Comparison of ENCODE assay signal across 10 cellular contexts in the genomic region with DNA sequence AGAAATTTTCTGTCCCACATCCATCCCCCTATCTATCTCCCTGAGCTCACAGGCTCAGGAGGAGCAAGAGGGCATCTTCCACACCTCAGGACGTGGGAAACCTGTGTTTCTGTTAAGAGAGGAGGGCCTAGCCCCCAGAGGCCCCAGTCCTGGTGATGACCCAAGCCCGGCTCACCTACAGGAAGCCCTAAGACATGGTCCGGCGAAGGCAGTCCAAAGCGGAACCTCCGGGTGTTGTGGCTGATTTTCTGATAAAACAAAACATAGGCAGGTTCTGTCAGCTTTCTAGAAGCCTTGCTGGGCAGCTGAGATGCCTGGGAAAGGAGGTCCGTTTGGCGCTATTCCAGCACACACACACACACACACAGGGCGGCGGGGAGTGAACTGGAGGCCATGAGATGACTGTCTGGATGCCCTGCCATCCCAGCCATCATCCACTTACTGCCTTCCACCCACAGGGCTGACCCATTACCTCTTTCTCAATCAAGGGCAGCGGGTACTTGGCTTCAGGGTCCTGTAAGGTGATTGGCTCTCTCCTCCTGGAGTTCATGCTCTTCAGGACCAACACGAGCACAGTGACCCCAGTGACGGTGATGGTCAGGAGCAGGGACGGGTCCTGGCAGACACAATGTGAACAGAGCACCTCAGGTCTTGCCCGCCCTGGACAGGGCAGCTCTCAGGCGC. TPM values are rescaled to one million over a fixed set of nuclear protein-coding genes. Genes with fewer than 3 reads are reported as not detected.
DNase-seq lines count a peak whose midpoint lies in the region; ATAC-seq, FAIRE-seq and TF ChIP-seq lines count a peak whose summit lies in the region.
"Had no signal": no experiment of that assay in that cellular context is flagged by ENCODE, and none has a peak within 500 bp of the region (broad histone marks: within the 10 kb centered on the region; RNA-seq: fewer than 3 reads in every experiment).

No MANE protein-coding gene starts in this region.

- no peak for FAIRE-seq in HepG2 (lab: Jason Lieb, UNC)
- FAIRE-seq: bronchial epithelial cell had no signal

- H4K20me1 ChIP-seq in HepG2 (ENCODE audit: insufficient read depth, low read length), result no peaks in the 10 kb centered on the region
- H4K20me1 ChIP-seq: BLaER1 had no signal

- no TSS peak for BruUV-seq in HepG2 (replicated peaks; lab: Mats Ljungman, UMichigan)

- in situ Hi-C loops in HepG2 (cut with HindIII; ENCODE audit: extremely low pct_ligation_motif_present, low pct_unique_long_range_greater_than_20kb), result no loop called here

- TF ChIP-seq POLR2A in Peyer's patch (IDR thresholded peaks at IDR 0.05) (no peak), HepG2 (IDR thresholded peaks at IDR 0.05; ENCODE audit: insufficient read depth in 1 of 2, low read depth in 2 of 2, low read length in 2 of 2) (no peak), sigmoid colon (IDR thresholded peaks at IDR 0.05) (no peak)

- H3K36me3 ChIP-seq in Peyer's patch (no peaks in the 10 kb centered on the region), HepG2 (replicated peaks in 1 of 2; ENCODE audit: control insufficient read depth in 1 of 2, insufficient read depth in 2 of 2, low read length in 2 of 2) (no peaks in the 10 kb centered on the region), sigmoid colon (no peaks in the 10 kb centered on the region)
- H3K36me3 ChIP-seq: BLaER1 had no signal

- no peaks in the 10 kb centered on the region for H3K79me2 ChIP-seq in HepG2 (ENCODE audit: insufficient read depth, low read length)

- H3K9ac ChIP-seq in HepG2 (ENCODE audit: insufficient read depth, low read depth, low read length), result no peak overlapping the region
- H3K9ac ChIP-seq: BLaER1 had no signal

- H3K27me3 ChIP-seq in Peyer's patch (peaks cover 0 to 6% of the 10 kb centered on the region in 2 donors), HepG2 (ENCODE audit: control insufficient read depth in 1 of 2, insufficient read depth in 2 of 2, low read length in 2 of 2) (peaks cover 3 to 19% of the 10 kb centered on the region in 2 experiments; a peak in 4 of 5 replicates), sigmoid colon (peaks cover 4 to 32% (median 21%) of the 10 kb centered on the region in 3 donors)
- H3K27me3 ChIP-seq: BLaER1 had no signal

- no peak for TF ChIP-seq RAD21 in HepG2 (CRISPR knock-in tag; IDR thresholded peaks at IDR 0.05)

- no peaks in the 10 kb centered on the region for H3K9me3 ChIP-seq in Peyer's patch
- no peaks in the 10 kb centered on the region for H3K9me3 ChIP-seq in HepG2 (ENCODE audit: low read length)
- no peaks in the 10 kb centered on the region for H3K9me3 ChIP-seq in sigmoid colon

- H3K36me3 Mint-ChIP-seq in activated naive CD4-positive, alpha-beta T cell treated with anti-CD3 and anti-CD28 coated beads, Interleukin-2, amount 10 ng/mL, durations not matched to agents 7 days and 5 days, result no peaks in the 10 kb centered on the region

- H3K27me3 Mint-ChIP-seq in activated naive CD4-positive, alpha-beta T cell treated with anti-CD3 and anti-CD28 coated beads, Interleukin-2, amount 10 ng/mL, durations not matched to agents 7 days and 5 days, result peaks cover 57% of the 10 kb centered on the region

- POLR2A ChIA-PET in HepG2 (lab: Yijun Ruan, JAX), result no interaction called here

- no peak for DNase-seq in activated naive CD4-positive, alpha-beta T cell treated with anti-CD3 and anti-CD28 coated beads, Interleukin-2, amount 10 ng/mL, durations not matched to agents 7 days and 5 days
- no peak for DNase-seq in activated naive CD4-positive, alpha-beta T cell treated with Interleukin-2 at 50 U/mL for 16 hours
- DNase-seq in Peyer's patch (peak in 1 of 3 donors; percentile 36), HepG2 (ENCODE audit: low spot score) (no peak), ureter (ENCODE audit: low spot score) (peak; percentile 69), sigmoid colon (no peak), omental fat pad (ENCODE audit: low spot score) (no peak), NCI-H748 (lab: John Stamatoyannopoulos, UW; ENCODE audit: unreplicated experiment) (no peak)

- H3K27ac ChIP-seq in Peyer's patch, result peak overlapping the region in 1 of 4 donors; percentile 69
- H3K27ac ChIP-seq in HepG2 (ENCODE audit: extremely low read length, insufficient read depth, low read length), result no peak overlapping the region
- no peak overlapping the region for H3K27ac ChIP-seq in sigmoid colon
- H3K27ac ChIP-seq: BLaER1 had no signal

- 71% methylated on average over 11 of the region's 16 CpGs for WGBS in HepG2 (ENCODE audit: low lambda C conversion rate)
- WGBS in sigmoid colon, 2 donors, result 91 to 93% methylated on average over 16 of the region's 16 CpGs

- peak overlapping the region; percentile 41 for H3K4me3 Mint-ChIP-seq in activated naive CD4-positive, alpha-beta T cell treated with anti-CD3 and anti-CD28 coated beads, Interleukin-2, amount 10 ng/mL, durations not matched to agents 7 days and 5 days

- peak overlapping the region in 3 of 4 donors; percentile 54 to 69 (median 55) for H3K4me3 ChIP-seq in Peyer's patch
- no peak overlapping the region for H3K4me3 ChIP-seq in HepG2 (replicated peaks in 1 of 3; ENCODE audit: insufficient read depth in 1 of 3, low read depth in 2 of 3, low read length in 3 of 3)
- peak overlapping the region in 1 of 4 donors; percentile 46 for H3K4me3 ChIP-seq in sigmoid colon
- H3K4me3 ChIP-seq: BLaER1 had no signal

- peak overlapping the region; percentile 59; the same call in 1 of the 2 replicates for H3K4me2 ChIP-seq in HepG2 (ENCODE audit: low read depth, low read length)
- H3K4me2 ChIP-seq: BLaER1 had no signal

- CTCF ChIA-PET in activated naive CD4-positive, alpha-beta T cell treated with anti-CD3 and anti-CD28 coated beads, Interleukin-2, amount 10 ng/mL, durations not matched to agents 7 days and 5 days (lab: Charles Lee), result interaction anchor here (0.8 to 1.4 kb wide), 3 partner anchors 13 to 232 kb away, joined by 3 read pairs; no protein-coding TSS in a partner anchor
- CTCF ChIA-PET in HepG2 (lab: Yijun Ruan, JAX; ENCODE audit: low intra/inter-chr PET ratio, low total read pairs), result no interaction called here

- no peak for TF ChIP-seq CTCF in Peyer's patch (IDR thresholded peaks at IDR 0.05)
- no peak for TF ChIP-seq CTCF in HepG2 (CRISPR knock-in tag; IDR thresholded peaks at IDR 0.05)
- no peak for TF ChIP-seq CTCF in sigmoid colon (IDR thresholded peaks at IDR 0.05)
- no peak for TF ChIP-seq CTCF in omental fat pad (IDR thresholded peaks at IDR 0.05)

- H3K4me1 Mint-ChIP-seq in activated naive CD4-positive, alpha-beta T cell treated with anti-CD3 and anti-CD28 coated beads, Interleukin-2, amount 10 ng/mL, durations not matched to agents 7 days and 5 days, result peaks cover 8% of the 10 kb centered on the region

- no peak overlapping the region for H3K27ac Mint-ChIP-seq in activated naive CD4-positive, alpha-beta T cell treated with anti-CD3 and anti-CD28 coated beads, Interleukin-2, amount 10 ng/mL, durations not matched to agents 7 days and 5 days

- no peak; the same call in 2 of the 3 replicates for ATAC-seq in HepG2
- ATAC-seq in omental fat pad (ENCODE audit: low FRiP score), result no peak

- H2AFZ ChIP-seq in HepG2 (ENCODE audit: low read length), result no peak overlapping the region

- H3K9me3 Mint-ChIP-seq in activated naive CD4-positive, alpha-beta T cell treated with anti-CD3 and anti-CD28 coated beads, Interleukin-2, amount 10 ng/mL, durations not matched to agents 7 days and 5 days, result no peaks in the 10 kb centered on the region

- TF ChIP-seq EP300 in HepG2 (IDR thresholded peaks at IDR 0.05; ENCODE audit: low read depth in 2 of 2, low read length in 2 of 2), result no peak
- no peak for TF ChIP-seq EP300 in HepG2 (CRISPR knock-in tag; IDR thresholded peaks at IDR 0.05; ENCODE audit: borderline replicate concordance)
- TF ChIP-seq EP300 in sigmoid colon (IDR thresholded peaks at IDR 0.05), result no peak

- peaks cover 0 to 19% (median 7%) of the 10 kb centered on the region in 4 donors for H3K4me1 ChIP-seq in Peyer's patch
- H3K4me1 ChIP-seq in HepG2 (ENCODE audit: insufficient read depth, low read length), result peaks cover 22% of the 10 kb centered on the region
- peaks cover 0 to 24% (median 18%) of the 10 kb centered on the region in 4 donors for H3K4me1 ChIP-seq in sigmoid colon
- H3K4me1 ChIP-seq: BLaER1 had no signal

- intact Hi-C loops in HepG2 (cut with micrococcal nuclease; ENCODE audit: unreplicated experiment), result no loop called here
- intact Hi-C loops in sigmoid colon (cut with DNase I), result no loop called here

RNA-seq across cellular contexts. Expression of a gene that starts 0.9 kb away (rescaled TPM):
- total RNA-seq in Peyer's patch, result 10 to 100 TPM in 1 of 4 donors, 1 to 10 TPM in 2, under 1 TPM in 1; 0.67 to 13.2 (median 2.8) TPM
- total RNA-seq in HepG2 (2016; rRNA removed; fragmentation: Illumina TruSeq; extraction: Trizol), result 0.51 and 0.53 TPM in 2 replicates
- total RNA-seq in HepG2 (2016; cell fraction: cytosol; rRNA removed; fragmentation: Illumina TruSeq; extraction: Trizol; ENCODE audit: low read depth), result 0.18 and 0.20 TPM in 2 replicates
- 0.24 and 0.88 TPM in 2 replicates for total RNA-seq in HepG2 (2016; cell fraction: insoluble cytoplasmic fraction; rRNA removed; fragmentation: Illumina TruSeq; extraction: Trizol)
- 0.46 and 0.76 TPM in 2 replicates for total RNA-seq in HepG2 (2016; cell fraction: membrane; rRNA removed; fragmentation: Illumina TruSeq; extraction: Trizol)
- total RNA-seq in HepG2 (2016; cell fraction: nucleus; rRNA removed; fragmentation: Illumina TruSeq; extraction: Trizol), result 0.60 and 1.4 TPM in 2 replicates
- polyA plus RNA-seq in HepG2 (2011; rRNA removed), result 0.40 and 1.2 TPM in 2 replicates
- polyA plus RNA-seq in HepG2 (2011; cell fraction: cytosol; rRNA removed), result 0.38 and 0.49 TPM in 2 replicates
- polyA plus RNA-seq in HepG2 (2011; cell fraction: nucleus; rRNA removed), result 0.42 and 1.2 TPM in 2 replicates
- 0.34 and 0.53 TPM in 2 replicates for polyA plus RNA-seq in HepG2 (2012)
- 0.32 and 0.83 TPM in 2 replicates for polyA plus RNA-seq in HepG2 (2016; cell fraction: cytosol; fragmentation: Illumina TruSeq; extraction: Trizol; ENCODE audit: low read depth)
- 0.39 and 1.1 TPM in 2 replicates for polyA plus RNA-seq in HepG2 (2016; cell fraction: insoluble cytoplasmic fraction; fragmentation: Illumina TruSeq; extraction: Trizol; ENCODE audit: low read depth)
- 0.48 TPM in 1 of 2 replicates, not detected in the other for polyA plus RNA-seq in HepG2 (2016; cell fraction: membrane; fragmentation: Illumina TruSeq; extraction: Trizol; ENCODE audit: low read depth)
- polyA plus RNA-seq in HepG2 (2016; cell fraction: nucleus; fragmentation: Illumina TruSeq; extraction: Trizol; ENCODE audit: insufficient read depth, low read depth), result 0.70 and 0.84 TPM in 2 replicates
- polyA minus RNA-seq in HepG2 (2011; rRNA and poly(A)+ RNA removed; ENCODE audit: low replicate concordance), result 0.44 TPM in 1 of 2 replicates, not detected in the other
- 0.79 TPM in 1 of 2 replicates, not detected in the other for polyA minus RNA-seq in HepG2 (2011; cell fraction: cytosol; rRNA and poly(A)+ RNA removed)
- polyA minus RNA-seq in HepG2 (2011; cell fraction: nucleus; rRNA and poly(A)+ RNA removed), result under 0.01 and 0.25 TPM in 2 replicates
- 28.4 TPM for total RNA-seq in ureter
- total RNA-seq in sigmoid colon, result 1 to 10 TPM; 1.4 to 4.6 (median 3.1) TPM
- polyA plus RNA-seq in sigmoid colon, result 1 to 10 TPM; 3.0 to 7.8 (median 6.7) TPM
- total RNA-seq in omental fat pad, result 10 to 100 TPM in 2 of 4 donors, 1 to 10 TPM in 2; 6.0 to 11.6 (median 8.7) TPM

RNA-seq across cellular contexts. Expression of a gene that starts 33.9 kb away (rescaled TPM):
- not detected for total RNA-seq in Peyer's patch
- total RNA-seq in HepG2 (2016; rRNA removed; fragmentation: Illumina TruSeq; extraction: Trizol), result not detected in 2 replicates
- not detected in 2 replicates for total RNA-seq in HepG2 (2016; cell fraction: cytosol; rRNA removed; fragmentation: Illumina TruSeq; extraction: Trizol; ENCODE audit: low read depth)
- total RNA-seq in HepG2 (2016; cell fraction: insoluble cytoplasmic fraction; rRNA removed; fragmentation: Illumina TruSeq; extraction: Trizol), result not detected in 2 replicates
- not detected in 2 replicates for total RNA-seq in HepG2 (2016; cell fraction: membrane; rRNA removed; fragmentation: Illumina TruSeq; extraction: Trizol)
- not detected in 2 replicates for total RNA-seq in HepG2 (2016; cell fraction: nucleus; rRNA removed; fragmentation: Illumina TruSeq; extraction: Trizol)
- not detected in 2 replicates for polyA plus RNA-seq in HepG2 (2011; rRNA removed)
- polyA plus RNA-seq in HepG2 (2011; cell fraction: cytosol; rRNA removed), result not detected in 2 replicates
- not detected in 2 replicates for polyA plus RNA-seq in HepG2 (2011; cell fraction: nucleus; rRNA removed)
- not detected in 2 replicates for polyA plus RNA-seq in HepG2 (2012)
- not detected in 2 replicates for polyA plus RNA-seq in HepG2 (2016; cell fraction: cytosol; fragmentation: Illumina TruSeq; extraction: Trizol; ENCODE audit: low read depth)
- polyA plus RNA-seq in HepG2 (2016; cell fraction: insoluble cytoplasmic fraction; fragmentation: Illumina TruSeq; extraction: Trizol; ENCODE audit: low read depth), result not detected in 2 replicates
- not detected in 2 replicates for polyA plus RNA-seq in HepG2 (2016; cell fraction: membrane; fragmentation: Illumina TruSeq; extraction: Trizol; ENCODE audit: low read depth)
- polyA plus RNA-seq in HepG2 (2016; cell fraction: nucleus; fragmentation: Illumina TruSeq; extraction: Trizol; ENCODE audit: insufficient read depth, low read depth), result not detected in 2 replicates
- polyA minus RNA-seq in HepG2 (2011; rRNA and poly(A)+ RNA removed; ENCODE audit: low replicate concordance), result not detected in 2 replicates
- not detected in 2 replicates for polyA minus RNA-seq in HepG2 (2011; cell fraction: cytosol; rRNA and poly(A)+ RNA removed)
- not detected in 2 replicates for polyA minus RNA-seq in HepG2 (2011; cell fraction: nucleus; rRNA and poly(A)+ RNA removed)
- total RNA-seq in ureter, result 9.4 TPM
- not detected for total RNA-seq in sigmoid colon
- polyA plus RNA-seq in sigmoid colon, result not detected
- under 1 TPM in 2 of 4 donors, not detected in 2; 0.24 to 0.46 TPM for total RNA-seq in omental fat pad

Comparison
In these comparisons a context has a peak if more than half of its experiments do, and no peak if none do; other contexts are left out.
1. H3K4me3 ChIP-seq: peak in Peyer's patch (3 of 4); none in HepG2 (0 of 3).